In the genomic region with DNA sequence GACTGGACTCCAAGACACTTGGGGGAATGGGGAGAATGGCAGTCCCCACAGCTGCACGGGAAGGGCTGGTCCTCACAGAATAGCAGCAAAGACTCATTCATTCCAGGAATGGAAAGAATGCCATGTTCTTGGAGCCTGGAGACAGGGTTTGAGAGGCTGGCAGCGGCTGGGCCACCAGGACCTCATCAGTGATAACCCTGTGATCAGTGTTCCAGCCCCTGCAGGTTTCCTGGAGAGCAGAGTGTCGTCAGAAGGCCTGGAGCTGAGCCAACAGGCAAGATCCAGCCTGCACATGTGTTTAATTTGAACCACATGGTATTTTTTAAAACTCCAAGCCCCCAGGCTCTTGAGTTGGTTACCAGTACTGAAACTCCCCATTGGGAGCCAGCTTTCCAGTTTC, we compare ENCODE assay signal across 11 cellular contexts. TPM values are rescaled to one million over a fixed set of nuclear protein-coding genes. Genes with fewer than 3 reads are reported as not detected.
DNase-seq lines count a peak whose midpoint lies in the region; ATAC-seq, FAIRE-seq and TF ChIP-seq lines count a peak whose summit lies in the region.
"Had no signal": no experiment of that assay in that cellular context is flagged by ENCODE, and none has a peak within 500 bp of the region (broad histone marks: within the 10 kb centered on the region; RNA-seq: fewer than 3 reads in every experiment).

No MANE protein-coding gene starts in this region.

- H3K4me2 ChIP-seq in A549, result peak overlapping the region; percentile 56
- H3K4me2 ChIP-seq in OCI-LY7 (ENCODE audit: low read length), result no peak overlapping the region

- TF ChIP-seq CTCF in A549 (IDR thresholded peaks at IDR 0.05) (no peak), HFF-Myc (IDR thresholded peaks at IDR 0.05; ENCODE audit: low read depth, low read length, missing control alignments) (no peak), OCI-LY7 (conservative IDR thresholded peaks at IDR 0.05; ENCODE audit: low read length) (no peak), GM10266 (IDR thresholded peaks at IDR 0.05; ENCODE audit: control insufficient read depth, insufficient read depth, low read depth, missing control alignments) (no peak)

- H3K4me1 ChIP-seq in A549 (peaks cover 35% of the 10 kb centered on the region), OCI-LY7 (ENCODE audit: insufficient read depth, low read length, poor library complexity, severe bottlenecking) (no peaks in the 10 kb centered on the region)
- H3K4me1 ChIP-seq: upper lobe of right lung had no signal

- BruUV-seq in OCI-LY7 (replicated peaks; lab: Mats Ljungman, UMichigan), result no TSS peak

- no peaks in the 10 kb centered on the region for H3K79me2 ChIP-seq in OCI-LY7 (ENCODE audit: insufficient read depth, low read depth, low read length)

- H3K36me3 ChIP-seq in OCI-LY7 (ENCODE audit: insufficient read depth, low read length), result no peaks in the 10 kb centered on the region
- H3K36me3 ChIP-seq: upper lobe of right lung had no signal

- POLR2A ChIA-PET in A549 (lab: Yijun Ruan, JAX) (no interaction called here), OCI-LY7 (lab: Charles Lee) (no interaction called here)

- H4K20me1 ChIP-seq in OCI-LY7 (ENCODE audit: insufficient read depth, low read length), result no peaks in the 10 kb centered on the region

- intact Hi-C loops in OCI-LY7 (cut with micrococcal nuclease; ENCODE audit: unreplicated experiment), result no loop called here

- H3K9me2 ChIP-seq in OCI-LY7 (ENCODE audit: insufficient read depth, low read length), result no peaks in the 10 kb centered on the region

- TF ChIP-seq EP300 in A549 (IDR thresholded peaks at IDR 0.05), result no peak

- no peak for TF ChIP-seq POLR2A in A549 (IDR thresholded peaks at IDR 0.05; ENCODE audit: low read length)

- no peak for ATAC-seq in A549
- ATAC-seq in GM19455 (IDR thresholded peaks at IDR 0.05; ENCODE audit: unreplicated experiment), result no peak
- ATAC-seq: upper lobe of right lung had no signal

- CTCF ChIA-PET in A549 (lab: Yijun Ruan, JAX) (interaction anchor here (1.8 to 3.1 kb wide), 3 partner anchors 10 to 166 kb away, joined by 5 to 12 read pairs (median 7); partner anchors contain the start of gene BDKRB1), OCI-LY7 (lab: Charles Lee; ENCODE audit: unreplicated experiment) (no interaction called here)

- DNase-seq in A549 (ENCODE audit: low read depth in 1 of 2, low spot score in 1 of 2) (no peak), HFF-Myc (ENCODE audit: extremely low read depth, low read depth) (peak; percentile 93), SHP77 (lab: John Stamatoyannopoulos, UW) (peak; percentile 77 to 89), fibroblast of the conjunctiva (ENCODE audit: low read depth) (peak; percentile 86), OCI-LY7 (ENCODE audit: low spot score) (no peak), GM10266 (ENCODE audit: extremely low spot score) (no peak)
- DNase-seq in stimulated activated CD4-positive, alpha-beta T cell treated with anti-CD3 and anti-CD28 coated beads, Interleukin-4, amount 100 ng/mL, for 24 hours, result no peak
- DNase-seq: activated T-cell treated with anti-CD3 and anti-CD28 coated beads, Interleukin-2, amount 50 U/mL, for 24 hours; upper lobe of right lung had no signal

- H3K4me3 ChIP-seq in A549, result no peak overlapping the region
- no peak overlapping the region for H3K4me3 ChIP-seq in HFF-Myc (replicated peaks; ENCODE audit: low read depth, low read length)
- H3K4me3 ChIP-seq in OCI-LY7 (ENCODE audit: low read depth, low read length, poor library complexity, severe bottlenecking), result no peak overlapping the region
- H3K4me3 ChIP-seq: upper lobe of right lung had no signal

- no peak for TF ChIP-seq RAD21 in A549 (conservative IDR thresholded peaks at IDR 0.05 in 1 of 2, IDR thresholded peaks at IDR 0.05 in 1 of 2)

- peak overlapping the region; percentile 82 to 92 for H3K27ac ChIP-seq in A549
- no peak overlapping the region for H3K27ac ChIP-seq in OCI-LY7 (ENCODE audit: low read depth, low read length, poor library complexity, severe bottlenecking)
- H3K27ac ChIP-seq: C4-2B, upper lobe of right lung had no signal

- H3K9me3 ChIP-seq in A549 (peaks cover 15% of the 10 kb centered on the region), OCI-LY7 (ENCODE audit: low read length) (no peaks in the 10 kb centered on the region)
- H3K9me3 ChIP-seq: upper lobe of right lung had no signal

- no peak overlapping the region for H2AFZ ChIP-seq in OCI-LY7 (ENCODE audit: low read length)

- FAIRE-seq in A549 (lab: Jason Lieb, UNC), result no peak

- WGBS in A549 (ENCODE audit: missing lambda C conversion rate), result 52% methylated on average over 3 of the region's 3 CpGs

TF ChIP-seq in A549, 52 proteins besides CTCF, POLR2A, EP300 and RAD21:
- no peak for TF ChIP-seq ZFP36 (IDR thresholded peaks at IDR 0.05; ENCODE audit: borderline replicate concordance, partially characterized antibody)
- 0 out of 2 replicates have a peak, but pooled peaks have one; percentile 16 for TF ChIP-seq MAX (IDR thresholded peaks at IDR 0.05)

RNA-seq across cellular contexts. Expression of gene BDKRB1, which starts 11.3 kb away (rescaled TPM):
- polyA plus RNA-seq in A549 (2011; rRNA removed) (3.3 and 3.5 TPM in 2 replicates), A549 (2017; fragmentation: RNase III; extraction: RNeasy Plus Mini Kit Qiagen cat#74134 plus additional on column Dnase treatment) (2.6 to 3.3 TPM (median 2.8 TPM) in 3 replicates)
- 1.4 and 2.8 TPM in 2 replicates for polyA plus RNA-seq in A549 (2012; cell fraction: cytosol; rRNA removed)
- polyA plus RNA-seq in A549 (2012; cell fraction: nucleus; rRNA removed), result 5.9 and 7.0 TPM in 2 replicates
- polyA minus RNA-seq in A549 (2011; rRNA and poly(A)+ RNA removed), result 1.7 and 2.5 TPM in 2 replicates
- not detected in 2 replicates for total RNA-seq in OCI-LY7 (2014; rRNA removed; shearing (Covaris generic))
- total RNA-seq in OCI-LY7 (2022), result not detected in 2 replicates
- total RNA-seq: upper lobe of right lung had no signal

Comparison
In these comparisons a context has a peak if more than half of its experiments do, and no peak if none do; other contexts are left out.
1. DNase-seq: peak in HFF-Myc (single experiment), SHP77 (2 of 2) and fibroblast of the conjunctiva (single experiment); none in A549 (0 of 2), stimulated activated CD4-positive, alpha-beta T cell treated with anti-CD3 and anti-CD28 coated beads, Interleukin-4, amount 100 ng/mL, for 24 hours (single experiment), OCI-LY7 (single experiment) and GM10266 (single experiment).